Comparison of ENCODE assay signal across 8 cellular contexts in genomic region chr17:81666342-81667191, GRCh38. TPM values are rescaled to one million over a fixed set of nuclear protein-coding genes. Genes with fewer than 3 reads are reported as not detected.
A peak's percentile ranks its signal among the peaks of the same experiment; 100 is the strongest.
DNase-seq lines count a peak whose midpoint lies in the region; ATAC-seq, FAIRE-seq and TF ChIP-seq lines count a peak whose summit lies in the region.

Gene CCDC137 (plus strand): TSS chr17:81666737. CDS start chr17:81666767, 30 bp downstream.
Gene OXLD1 (minus strand): TSS chr17:81666605. CDS start chr17:81666577, 28 bp downstream.

- TF ChIP-seq CTCF in GM12865 (IDR thresholded peaks at IDR 0.05; ENCODE audit: insufficient read depth, low read depth, low read length, missing control alignments), result no peak
- no peak for TF ChIP-seq CTCF in SU-DHL-6 (IDR thresholded peaks at IDR 0.05; ENCODE audit: insufficient read depth, low read length, poor library complexity, severe bottlenecking)
- TF ChIP-seq CTCF in pancreas (IDR thresholded peaks at IDR 0.05), result no peak
- TF ChIP-seq CTCF in tibial artery (IDR thresholded peaks at IDR 0.05), result no peak

- no peaks in the 10 kb centered on the region for H3K9me2 ChIP-seq in SU-DHL-6 (replicated peaks; ENCODE audit: insufficient read depth, low read length)

- H3F3A ChIP-seq in SU-DHL-6 (ENCODE audit: insufficient read depth), result 0 out of 2 replicates have a peak, but pooled peaks cover 8% of the 10 kb centered on the region

- no peaks in the 10 kb centered on the region for H3K27me3 ChIP-seq in SU-DHL-6 (ENCODE audit: low read length)
- H3K27me3 ChIP-seq in pancreas, result no peaks in the 10 kb centered on the region
- H3K27me3 ChIP-seq in tibial artery, result no peaks in the 10 kb centered on the region

- H4K20me1 ChIP-seq in SU-DHL-6 (ENCODE audit: low read depth, low read length), result no peaks in the 10 kb centered on the region

- H3K4me3 ChIP-seq in GM12865 (ENCODE audit: low read depth, low read length), result peak within 1 kb of the TSS; percentile 99
- peak within 1 kb of the TSS; percentile 76 for H3K4me3 ChIP-seq in SU-DHL-6 (ENCODE audit: insufficient read depth, low read length, poor library complexity, severe bottlenecking)
- peak within 1 kb of the TSS; percentile 80 to 99 (median 98) for H3K4me3 ChIP-seq in pancreas
- H3K4me3 ChIP-seq in tibial artery, result peak within 1 kb of the TSS; percentile 87 to 95

- H3K27ac ChIP-seq in SU-DHL-6 (ENCODE audit: low read depth, low read length), result peak within 1 kb of the TSS; percentile 66
- H3K27ac ChIP-seq in pancreas, result peak within 1 kb of the TSS; percentile 33 to 63 (median 62)
- H3K27ac ChIP-seq in tibial artery, result peak within 1 kb of the TSS; percentile 86 to 92

- H3K79me2 ChIP-seq in SU-DHL-6 (ENCODE audit: insufficient read depth, low read length), result peaks cover 27% of the 10 kb centered on the region

- no peak for FAIRE-seq in pancreas (lab: Jason Lieb, UNC)

- POLR2A ChIA-PET in activated naive CD8-positive, alpha-beta T cell treated with anti-CD3 and anti-CD28 coated beads, Interleukin-2, amount 10 ng/mL, durations not matched to agents 7 days and 5 days (lab: Charles Lee), result interaction anchor here (0.6 to 4.2 kb wide), 9 partner anchors 9 to 115 kb away, joined by 3 to 54 read pairs (median 6); partner anchors contain the start of genes ARL16, FAAP100, HGS and MRPL12

- peak within 1 kb of the TSS; percentile 90 for H3K4me3 Mint-ChIP-seq in activated naive CD8-positive, alpha-beta T cell treated with anti-CD3 and anti-CD28 coated beads, Interleukin-2, amount 10 ng/mL, durations not matched to agents 7 days and 5 days

- H3K27me3 Mint-ChIP-seq in activated naive CD8-positive, alpha-beta T cell treated with anti-CD3 and anti-CD28 coated beads, Interleukin-2, amount 10 ng/mL, durations not matched to agents 7 days and 5 days, result no peaks in the 10 kb centered on the region

- H3K4me2 ChIP-seq in SU-DHL-6 (ENCODE audit: low read depth, low read length, poor library complexity, severe bottlenecking), result peak within 1 kb of the TSS; percentile 95

- H3K9me3 Mint-ChIP-seq in activated naive CD8-positive, alpha-beta T cell treated with anti-CD3 and anti-CD28 coated beads, Interleukin-2, amount 10 ng/mL, durations not matched to agents 7 days and 5 days, result no peaks in the 10 kb centered on the region

- intact Hi-C loops in Right ventricle myocardium superior (cut with DNase I), result no loop called here
- intact Hi-C loops in pancreas (cut with DNase I), result no loop called here
- intact Hi-C loops in tibial artery (cut with DNase I; ENCODE audit: low total_unique reads), result loop anchor here (2.0 kb wide), 1 partner anchor 30 kb away; the partner anchor contains the start of genes NPLOC4 and TSPAN10

- peaks cover 18% of the 10 kb centered on the region for H3K36me3 Mint-ChIP-seq in activated naive CD8-positive, alpha-beta T cell treated with anti-CD3 and anti-CD28 coated beads, Interleukin-2, amount 10 ng/mL, durations not matched to agents 7 days and 5 days

- H3K4me1 Mint-ChIP-seq in activated naive CD8-positive, alpha-beta T cell treated with anti-CD3 and anti-CD28 coated beads, Interleukin-2, amount 10 ng/mL, durations not matched to agents 7 days and 5 days, result peaks cover 43% of the 10 kb centered on the region

- peak within 1 kb of the TSS; percentile 20 for H2AFZ ChIP-seq in SU-DHL-6 (ENCODE audit: low read depth, low read length, severe bottlenecking)

- DNase-seq in GM12865 (ENCODE audit: low read depth) (peak; percentile 98), NCI-H1417 (lab: John Stamatoyannopoulos, UW) (peak; percentile 94 to 96 (median 95)), Right ventricle myocardium superior (peak; percentile 99), pancreas (peak; percentile 94 to 98 (median 96)), tibial artery (peak; percentile 94 to 97)
- DNase-seq in activated naive CD8-positive, alpha-beta T cell treated with anti-CD3 and anti-CD28 coated beads, Interleukin-2, amount 10 ng/mL, durations not matched to agents 7 days and 5 days, result peak; percentile 93

- H3K36me3 ChIP-seq in SU-DHL-6 (ENCODE audit: low read length) (peaks cover 6% of the 10 kb centered on the region; the same call in 1 of the 2 replicates), pancreas (peaks cover 0 to 6% (median 0%) of the 10 kb centered on the region in 3 donors), tibial artery (peaks cover 16 to 33% (median 21%) of the 10 kb centered on the region in 3 donors)

- H3K9ac ChIP-seq in SU-DHL-6 (ENCODE audit: low read length), result peak within 1 kb of the TSS; percentile 94

- peak; percentile 94 for ATAC-seq in HG02759 (IDR thresholded peaks at IDR 0.05; ENCODE audit: unreplicated experiment)
- peak; percentile 89 for ATAC-seq in activated naive CD8-positive, alpha-beta T cell treated with anti-CD3 and anti-CD28 coated beads, Interleukin-2, amount 10 ng/mL, durations not matched to agents 7 days and 5 days (ENCODE audit: low read depth)
- ATAC-seq in Right ventricle myocardium superior (ENCODE audit: poor library complexity), result peak; percentile 99
- peak; percentile 98 to 99 (median 99) for ATAC-seq in pancreas

- WGBS in pancreas, 2 donors, result 0 to 1% methylated on average over 75 to 96 of the region's 96 CpGs

- H3K9me3 ChIP-seq in SU-DHL-6 (ENCODE audit: insufficient read depth, low read length) (no peaks in the 10 kb centered on the region), pancreas (no peaks in the 10 kb centered on the region), tibial artery (no peaks in the 10 kb centered on the region)

- peaks cover 0 to 15% (median 6%) of the 10 kb centered on the region in 3 donors for H3K4me1 ChIP-seq in pancreas
- H3K4me1 ChIP-seq in tibial artery, result peaks cover 0 to 30% (median 23%) of the 10 kb centered on the region in 4 donors

- peak within 1 kb of the TSS; percentile 98 for H3K27ac Mint-ChIP-seq in activated naive CD8-positive, alpha-beta T cell treated with anti-CD3 and anti-CD28 coated beads, Interleukin-2, amount 10 ng/mL, durations not matched to agents 7 days and 5 days

RNA-seq across cellular contexts. Expression of gene CCDC137, which starts in this region (rescaled TPM):
- total RNA-seq in activated naive CD8-positive, alpha-beta T cell treated with anti-CD3 and anti-CD28 coated beads, Interleukin-2, amount 10 ng/mL, durations not matched to agents 7 days and 5 days, result 10 to 100 TPM; 31.3 to 32.0 TPM
- 4.8 TPM for total RNA-seq in Right ventricle myocardium superior
- 10 to 100 TPM in 1 of 6 donors, 1 to 10 TPM in 5; 2.9 to 11.0 (median 5.6) TPM for total RNA-seq in pancreas
- polyA plus RNA-seq in pancreas, result 10 to 100 TPM; 12.5 to 50.4 TPM

RNA-seq across cellular contexts. Expression of gene OXLD1, which starts in this region (rescaled TPM):
- 10 to 100 TPM; 56.6 to 60.1 TPM for total RNA-seq in activated naive CD8-positive, alpha-beta T cell treated with anti-CD3 and anti-CD28 coated beads, Interleukin-2, amount 10 ng/mL, durations not matched to agents 7 days and 5 days
- total RNA-seq in Right ventricle myocardium superior, result 16.1 TPM
- total RNA-seq in pancreas, result 10 to 100 TPM in 5 of 6 donors, 1 to 10 TPM in 1; 9.4 to 19.6 (median 13.8) TPM
- 10 to 100 TPM; 48.2 to 57.2 TPM for polyA plus RNA-seq in pancreas

Comparison
In these comparisons a context has a peak if more than half of its experiments do, and no peak if none do; other contexts are left out.
1. Peak in every context shown above with its lines: DNase-seq, ATAC-seq, H3K4me3 ChIP-seq and H3K27ac ChIP-seq.